8 cellular contexts compared by ENCODE assay signal in genomic region chr1:151472852-151473731, GRCh38. TPM values are rescaled to one million over a fixed set of nuclear protein-coding genes. Genes with fewer than 3 reads are reported as not detected.
DNase-seq lines count a peak whose midpoint lies in the region; ATAC-seq, FAIRE-seq and TF ChIP-seq lines count a peak whose summit lies in the region.

No MANE protein-coding gene starts in this region.

- no peaks in the 10 kb centered on the region for H3K36me3 ChIP-seq in endothelial cell of umbilical vein (ENCODE audit: control insufficient read depth in 2 of 2, extremely low read depth in 1 of 2, insufficient read depth in 2 of 2, low read length in 2 of 2)

- H3K27ac ChIP-seq in endothelial cell of umbilical vein (ENCODE audit: insufficient read depth, low read depth, low read length) = no peak overlapping the region

- DNase-seq in AG04449 (ENCODE audit: low read depth, low spot score) = no peak
- DNase-seq in HEK293T (ENCODE audit: extremely low spot score) = no peak
- peak; percentile 54 for DNase-seq in activated B cell treated with CpG ODN at 0.5 μM for 24 hours
- peak; percentile 52 for DNase-seq in endothelial cell of umbilical vein (ENCODE audit: low read depth, low spot score)
- peak; percentile 57 to 69 for DNase-seq in lung microvascular endothelial cell (ENCODE audit: low read depth in 2 of 2)
- peak; percentile 5 for DNase-seq in stimulated activated naive CD4-positive, alpha-beta T cell treated with Interleukin-2 at 50 U/mL for 16 hours (lab: John Stamatoyannopoulos, UW)

- dilution Hi-C loops in endothelial cell of umbilical vein (cut with MboI; ENCODE audit: extremely low pct_ligation_motif_present, low sequenced_read_pairs) = no loop called here

- no peaks in the 10 kb centered on the region for H3K36me3 Mint-ChIP-seq in activated B cell treated with CpG ODN at 0.5 μM for 24 hours (ENCODE audit: low read depth)

- peak overlapping the region; percentile 86 for H2AFZ ChIP-seq in endothelial cell of umbilical vein (ENCODE audit: low read depth, low read length)

- H4K20me1 ChIP-seq in endothelial cell of umbilical vein (replicated peaks; ENCODE audit: control insufficient read depth, extremely low read depth, insufficient read depth, low read length) = no peaks in the 10 kb centered on the region

- TF ChIP-seq CTCF in AG04449 (IDR thresholded peaks at IDR 0.05; ENCODE audit: insufficient read depth, low read length, missing control alignments) (no peak), activated B cell treated with CpG ODN at 0.5 μM for 24 hours (IDR thresholded peaks at IDR 0.05) (no peak), endothelial cell of umbilical vein (IDR thresholded peaks at IDR 0.05; ENCODE audit: extremely low read depth in 1 of 2, insufficient read depth in 1 of 2, low read depth in 1 of 2, low read length in 2 of 2) (no peak)

- no peaks in the 10 kb centered on the region for H3K9me3 ChIP-seq in endothelial cell of umbilical vein (replicated peaks; ENCODE audit: control insufficient read depth, insufficient read depth, low read length)

- POLR2A ChIA-PET in AG04449 (lab: Yijun Ruan, JAX) (no interaction called here), HEK293T (lab: Yijun Ruan, JAX) (interaction anchor here (0.6 to 4.6 kb wide), 2 partner anchors 13 to 38 kb away, joined by 3 to 22 read pairs; partner anchors contain the start of genes CGN and POGZ), activated B cell treated with CpG ODN at 0.5 μM for 24 hours (lab: Charles Lee) (interaction anchor here (0.7 to 6.1 kb wide), 2 partner anchors 9 to 14 kb away, joined by 11 to 122 read pairs; partner anchors contain the start of gene POGZ), endothelial cell of umbilical vein (lab: Charles Lee) (interaction anchor here (0.6 to 1.6 kb wide), 2 partner anchors 14 to 175 kb away, joined by 4 to 5 read pairs; partner anchors contain the start of gene POGZ)

- H3K9me3 Mint-ChIP-seq in activated B cell treated with CpG ODN at 0.5 μM for 24 hours = no peaks in the 10 kb centered on the region

- peak overlapping the region; percentile 74 for H3K4me2 ChIP-seq in endothelial cell of umbilical vein (ENCODE audit: insufficient read depth, low read length)

- H3K27me3 Mint-ChIP-seq in activated B cell treated with CpG ODN at 0.5 μM for 24 hours = peaks cover 3% of the 10 kb centered on the region

- H3K4me3 Mint-ChIP-seq in activated B cell treated with CpG ODN at 0.5 μM for 24 hours = peak overlapping the region; percentile 86

- H3K27me3 ChIP-seq in endothelial cell of umbilical vein (ENCODE audit: control insufficient read depth in 2 of 2, insufficient read depth in 2 of 2, low read length in 2 of 2) = no peaks in the 10 kb centered on the region

- no peaks in the 10 kb centered on the region for H3K79me2 ChIP-seq in endothelial cell of umbilical vein (ENCODE audit: control insufficient read depth, insufficient read depth, low read length)

- no TSS peak for BruUV-seq in endothelial cell of umbilical vein (replicated peaks; lab: Mats Ljungman, UMichigan)

- ATAC-seq in activated B cell treated with CpG ODN at 0.5 μM for 24 hours (ENCODE audit: low read depth) (peak; percentile 65), GM19397 (IDR thresholded peaks at IDR 0.05; ENCODE audit: unreplicated experiment) (no peak), HG03571 (IDR thresholded peaks at IDR 0.05; ENCODE audit: unreplicated experiment) (no peak)

- CTCF ChIA-PET in AG04449 (lab: Yijun Ruan, JAX) = interaction anchor here (1.2 to 1.8 kb wide), 2 partner anchors 12 to 262 kb away, joined by 4 to 5 read pairs; no protein-coding TSS in a partner anchor
- CTCF ChIA-PET in HEK293T (lab: Yijun Ruan, JAX) = no interaction called here
- CTCF ChIA-PET in activated B cell treated with CpG ODN at 0.5 μM for 24 hours (lab: Charles Lee) = interaction anchor here (1.0 to 1.9 kb wide), 2 partner anchors 14 to 28 kb away, joined by 3 to 8 read pairs; partner anchors contain the start of gene POGZ
- CTCF ChIA-PET in endothelial cell of umbilical vein (lab: Charles Lee) = interaction anchor here (1.0 kb wide), 2 partner anchors 11 to 14 kb away, joined by 4 read pairs; partner anchors contain the start of gene POGZ

- peak; percentile 78 for FAIRE-seq in endothelial cell of umbilical vein (lab: Jason Lieb, UNC)

- peaks cover 5% of the 10 kb centered on the region for H3K4me1 Mint-ChIP-seq in activated B cell treated with CpG ODN at 0.5 μM for 24 hours

- intact Hi-C loops in activated B cell treated with CpG ODN at 0.5 μM for 24 hours (cut with micrococcal nuclease) = loop anchor here (1.0 kb wide), 2 partner anchors 14 to 38 kb away; partner anchors contain the start of genes CGN and POGZ
- intact Hi-C loops in endothelial cell of umbilical vein (cut with micrococcal nuclease) = loop anchor here (1.0 to 5.0 kb wide), 3 partner anchors 14 to 119 kb away; partner anchors contain the start of genes CGN and POGZ

- H3K9ac ChIP-seq in endothelial cell of umbilical vein (replicated peaks; ENCODE audit: extremely low read depth, insufficient read depth, low read length) = peak overlapping the region; percentile 17

- no peaks in the 10 kb centered on the region for H3K9me1 ChIP-seq in endothelial cell of umbilical vein (replicated peaks; ENCODE audit: control insufficient read depth, extremely low read depth, insufficient read depth, low read length)

- H3K27ac Mint-ChIP-seq in activated B cell treated with CpG ODN at 0.5 μM for 24 hours = peak overlapping the region; percentile 72

- peaks cover 2% of the 10 kb centered on the region for H3K4me1 ChIP-seq in endothelial cell of umbilical vein (ENCODE audit: control insufficient read depth, extremely low read depth, insufficient read depth, low read length)

- peak; percentile 39 for TF ChIP-seq POLR2A in endothelial cell of umbilical vein (IDR thresholded peaks at IDR 0.05; ENCODE audit: low read depth, low read length)

- H3K4me3 ChIP-seq in AG04449 (ENCODE audit: low read depth, low read length) (peak overlapping the region; percentile 46), endothelial cell of umbilical vein (replicated peaks in 1 of 3; ENCODE audit: insufficient read depth in 1 of 3, low read depth in 1 of 3, low read length in 3 of 3) (peak overlapping the region; percentile 40 to 64 (median 41))

TF ChIP-seq in HEK293T, 16 proteins besides CTCF, POLR2A, EP300 and RAD21:
- TF ChIP-seq L3MBTL2 (conservative IDR thresholded peaks at IDR 0.05) (0 out of 2 replicates have a peak, but pooled peaks have one; percentile 17), SP1 (IDR thresholded peaks at IDR 0.05) (no peak)

TF ChIP-seq in endothelial cell of umbilical vein, 7 proteins besides CTCF, POLR2A, EP300 and RAD21:
- no peak for TF ChIP-seq MYC (IDR thresholded peaks at IDR 0.05; ENCODE audit: low read depth, low read length)
- TF ChIP-seq POLR2AphosphoS5 (IDR thresholded peaks at IDR 0.05; ENCODE audit: insufficient read depth, low read depth, low read length) = peak; percentile 28
- no peak for TF ChIP-seq GATA2 (IDR thresholded peaks at IDR 0.05; ENCODE audit: insufficient read depth, insufficient read length, low read depth, low read length)

RNA-seq across cellular contexts. Expression of gene POGZ, which starts 13.8 kb away (rescaled TPM):
- total RNA-seq in activated B cell treated with CpG ODN at 0.5 μM for 24 hours (121 and 135 TPM in 2 replicates), endothelial cell of umbilical vein (91.2 and 96.7 TPM in 2 replicates), lung microvascular endothelial cell (7.6 and 13.9 TPM in 2 replicates)
- polyA plus RNA-seq in endothelial cell of umbilical vein = 49.2 and 50.7 TPM in 2 replicates
- 28.7 and 29.6 TPM in 2 replicates for polyA plus RNA-seq in endothelial cell of umbilical vein (2011; cell fraction: cytosol; rRNA removed)
- 183 and 193 TPM in 2 replicates for polyA plus RNA-seq in endothelial cell of umbilical vein (2011; cell fraction: nucleus; rRNA removed)
- polyA plus RNA-seq in endothelial cell of umbilical vein (2012) = 28.9 and 34.0 TPM in 2 replicates
- 183 and 203 TPM in 2 replicates for polyA minus RNA-seq in endothelial cell of umbilical vein
- 43.1 TPM for polyA minus RNA-seq in endothelial cell of umbilical vein (2011; cell fraction: cytosol; rRNA and poly(A)+ RNA removed)
- polyA minus RNA-seq in endothelial cell of umbilical vein (2011; cell fraction: nucleus; rRNA and poly(A)+ RNA removed) = 138 and 188 TPM in 2 replicates

RNA-seq across cellular contexts. Expression of gene CGN, which starts 38.1 kb away (rescaled TPM):
- total RNA-seq in activated B cell treated with CpG ODN at 0.5 μM for 24 hours (0.22 and 0.37 TPM in 2 replicates), endothelial cell of umbilical vein (0.73 and 1.2 TPM in 2 replicates), lung microvascular endothelial cell (under 0.01 and 0.40 TPM in 2 replicates)
- 0.32 and 0.37 TPM in 2 replicates for polyA plus RNA-seq in endothelial cell of umbilical vein
- polyA plus RNA-seq in endothelial cell of umbilical vein (2011; cell fraction: cytosol; rRNA removed) = 0.18 and 0.22 TPM in 2 replicates
- polyA plus RNA-seq in endothelial cell of umbilical vein (2011; cell fraction: nucleus; rRNA removed) = 1.8 and 2.8 TPM in 2 replicates
- polyA plus RNA-seq in endothelial cell of umbilical vein (2012) = 0.07 and 0.70 TPM in 2 replicates
- polyA minus RNA-seq in endothelial cell of umbilical vein = 0.61 and 2.7 TPM in 2 replicates
- 0.41 TPM for polyA minus RNA-seq in endothelial cell of umbilical vein (2011; cell fraction: cytosol; rRNA and poly(A)+ RNA removed)
- polyA minus RNA-seq in endothelial cell of umbilical vein (2011; cell fraction: nucleus; rRNA and poly(A)+ RNA removed) = 0.38 and 0.96 TPM in 2 replicates

Comparison
In these comparisons a context has a peak if more than half of its experiments do, and no peak if none do; other contexts are left out.
1. DNase-seq: peak in activated B cell treated with CpG ODN at 0.5 μM for 24 hours (single experiment), endothelial cell of umbilical vein (single experiment), lung microvascular endothelial cell (2 of 2) and stimulated activated naive CD4-positive, alpha-beta T cell treated with Interleukin-2 at 50 U/mL for 16 hours (single experiment); none in AG04449 (single experiment) and HEK293T (single experiment).